In genomic region chr15:23401627-23402026, GRCh38 we compare ENCODE assay signal across 23 cellular contexts. TPM values are rescaled to one million over a fixed set of nuclear protein-coding genes. Genes with fewer than 3 reads are reported as not detected.
DNase-seq lines count a peak whose midpoint lies in the region; ATAC-seq and TF ChIP-seq lines count a peak whose summit lies in the region.
"Had no signal": no experiment of that assay in that cellular context is flagged by ENCODE, and none has a peak within 500 bp of the region (broad histone marks: within the 10 kb centered on the region; RNA-seq: fewer than 3 reads in every experiment).

No MANE protein-coding gene starts in this region.

- no peak overlapping the region for H3K4me3 Mint-ChIP-seq in T-helper 17 cell
- H3K4me3 Mint-ChIP-seq: CD4-positive, alpha-beta T cell; GM23338 had no signal

- no peaks in the 10 kb centered on the region for H3K4me1 ChIP-seq in upper lobe of right lung
- H3K4me1 ChIP-seq: HAP-1, SJCRH30 had no signal

- H3K27ac Mint-ChIP-seq in T-helper 17 cell = no peak overlapping the region
- H3K27ac Mint-ChIP-seq: CD4-positive, alpha-beta T cell; GM23338 had no signal

- H3K36me3 ChIP-seq in upper lobe of right lung = no peaks in the 10 kb centered on the region
- H3K36me3 ChIP-seq: HAP-1, SJCRH30 had no signal

- H3K27me3 ChIP-seq in upper lobe of right lung = no peaks in the 10 kb centered on the region
- H3K27me3 ChIP-seq: SJCRH30 had no signal

- no peak overlapping the region for H3K4me3 ChIP-seq in coronary artery
- H3K4me3 ChIP-seq in upper lobe of right lung = no peak overlapping the region
- H3K4me3 ChIP-seq: GM23338, HAP-1, SJCRH30 had no signal

- H3K36me3 Mint-ChIP-seq in T-helper 17 cell (ENCODE audit: low read depth) = no peaks in the 10 kb centered on the region

- ATAC-seq in left lobe of liver = peak; percentile 33
- ATAC-seq in upper lobe of right lung = peak; percentile 44
- no peak for ATAC-seq in T-helper 17 cell
- no peak for ATAC-seq in GM21717 (IDR thresholded peaks at IDR 0.05; ENCODE audit: unreplicated experiment)
- ATAC-seq: GM23338, Panc1 had no signal

- H3K4me1 Mint-ChIP-seq in T-helper 17 cell = no peaks in the 10 kb centered on the region
- H3K4me1 Mint-ChIP-seq: GM23338 had no signal

- intact Hi-C loops in upper lobe of right lung (cut with DNase I) = no loop called here

- H3K27ac ChIP-seq in coronary artery (peak overlapping the region; percentile 41 to 60), upper lobe of right lung (no peak overlapping the region)
- H3K27ac ChIP-seq: KMS-11, SJCRH30 had no signal

- DNase-seq in NCI-H2227 treated with DMSO at 0.1 percent for 48 hours (lab: John Stamatoyannopoulos, UW) = peak; percentile 6
- DNase-seq in coronary artery (ENCODE audit: low spot score) = no peak
- DNase-seq in left lobe of liver (ENCODE audit: low spot score) = no peak
- no peak for DNase-seq in upper lobe of right lung
- DNase-seq in T-helper 17 cell = no peak
- no peak for DNase-seq in NCI-H446 treated with DMSO at 0.1 percent for 48 hours (lab: John Stamatoyannopoulos, UW)
- DNase-seq: CD4-positive, alpha-beta T cell; COR-L47; DMS 273 treated with DMSO at 0.1 percent for 48 hours; DND-41; NCI-H1105 treated with DMSO at 0.1 percent for 48 hours; NCI-H1694 treated with DMSO at 0.1 percent for 48 hours; NCI-H510A treated with DMSO at 0.1 percent for 48 hours; NCI-H774; NK-92 treated with Interleukin-12 subunit alpha and Interleukin-12 subunit beta, amount 100 ng/mL, for 24 hours; SJCRH30 had no signal

- no peak for TF ChIP-seq CTCF in coronary artery (IDR thresholded peaks at IDR 0.05)
- no peak for TF ChIP-seq CTCF in upper lobe of right lung (IDR thresholded peaks at IDR 0.05)

- peaks cover 16% of the 10 kb centered on the region for H3K27me3 Mint-ChIP-seq in T-helper 17 cell

- H3K9me3 ChIP-seq in upper lobe of right lung (no peaks in the 10 kb centered on the region), T-helper 17 cell (ENCODE audit: control insufficient read depth, low read length, poor library complexity, severe bottlenecking) (no peaks in the 10 kb centered on the region)
- H3K9me3 ChIP-seq: HAP-1, SJCRH30 had no signal

RNA-seq across cellular contexts. Expression of gene GOLGA6L2, which starts 45.4 kb away (rescaled TPM):
- total RNA-seq in left lobe of liver (not detected), upper lobe of right lung (not detected), T-helper 17 cell (not detected)
- total RNA-seq: CD4-positive, alpha-beta T cell; G401; GM23338; HT1080; SJCRH30 had no signal

RNA-seq across cellular contexts. Expression of gene GOLGA8S, which starts 47.1 kb away (rescaled TPM):
- total RNA-seq in left lobe of liver (0.35 TPM), upper lobe of right lung (0.20 TPM), T-helper 17 cell (under 1 TPM; 0.07 to 0.21 TPM)
- total RNA-seq: G401, GM23338, HT1080 had no signal

Comparison
In these comparisons a context has a peak if more than half of its experiments do, and no peak if none do; other contexts are left out.
1. ATAC-seq: peak in left lobe of liver (single experiment) and upper lobe of right lung (single experiment); none in T-helper 17 cell (single experiment) and GM21717 (single experiment).